In the genomic region with DNA sequence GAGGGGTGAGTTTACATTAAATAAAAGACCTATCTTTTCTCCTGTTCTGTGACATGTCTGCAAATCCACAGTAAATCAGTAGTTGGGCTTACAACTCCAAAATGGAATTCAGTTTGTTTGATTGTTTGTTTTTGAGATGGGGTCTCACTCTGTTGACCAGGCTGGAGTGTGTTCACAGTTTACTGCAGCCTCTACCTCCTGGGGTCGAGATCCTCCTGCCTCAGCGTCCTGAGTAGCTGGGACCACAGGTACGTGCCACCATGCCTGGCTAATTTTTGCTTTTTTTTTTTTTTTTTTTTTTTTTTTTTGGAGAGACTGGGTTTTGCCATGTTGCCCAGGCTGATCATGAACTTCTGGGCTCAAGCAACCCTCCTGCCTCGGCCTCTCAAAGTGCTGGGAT, we compare ENCODE assay signal across 36 cellular contexts.
"Had no signal": no experiment of that assay in that cellular context is flagged by ENCODE, and none has a peak within 500 bp of the region (broad histone marks: within the 10 kb centered on the region; RNA-seq: fewer than 3 reads in every experiment).

No MANE protein-coding gene starts in this region.

- ATAC-seq: activated naive CD4-positive, alpha-beta T cell treated with anti-CD3 and anti-CD28 coated beads, Interleukin-2, amount 50 U/mL, for 72 hours; activated naive CD8-positive, alpha-beta T cell treated with anti-CD3 and anti-CD28 coated beads, Interleukin-2, amount 50 U/mL, for 24 hours; activated T-cell treated with anti-CD3 and anti-CD28 coated beads, Interleukin-2, amount 50 U/mL, for 4 hours; activated T-cell treated with anti-CD3 and anti-CD28 coated beads, Interleukin-2, amount 50 U/mL, for 72 hours; activated T-helper 17 cell treated with anti-CD3 and anti-CD28 coated beads, Interleukin-2, amount 50 U/mL, for 72 hours; body of pancreas had no signal

- H3K4me1 Mint-ChIP-seq: activated naive CD4-positive, alpha-beta T cell treated with anti-CD3 and anti-CD28 coated beads, Interleukin-2, amount 50 U/mL, for 24 hours; activated naive CD8-positive, alpha-beta T cell treated with anti-CD3 and anti-CD28 coated beads, Interleukin-2, amount 50 U/mL, for 24 hours; central memory CD8-positive, alpha-beta T cell had no signal

- H3K9me3 ChIP-seq: adrenal gland, ascending aorta, body of pancreas, breast epithelium had no signal

- H3K4me1 ChIP-seq: adrenal gland, body of pancreas, breast epithelium had no signal

- H3K4me3 Mint-ChIP-seq: activated naive CD4-positive, alpha-beta T cell treated with anti-CD3 and anti-CD28 coated beads for 36 hours; activated naive CD4-positive, alpha-beta T cell treated with anti-CD3 and anti-CD28 coated beads, Interleukin-2, amount 10 ng/mL, durations not matched to agents 7 days and 5 days; activated naive CD4-positive, alpha-beta T cell treated with anti-CD3 and anti-CD28 coated beads, Interleukin-2, amount 50 U/mL, for 24 hours; activated naive CD8-positive, alpha-beta T cell; activated naive CD8-positive, alpha-beta T cell treated with anti-CD3 and anti-CD28 coated beads for 36 hours; activated naive CD8-positive, alpha-beta T cell treated with anti-CD3 and anti-CD28 coated beads, Interleukin-2, amount 10 ng/mL, durations not matched to agents 7 days and 5 days; activated naive CD8-positive, alpha-beta T cell treated with anti-CD3 and anti-CD28 coated beads, Interleukin-2, amount 50 U/mL, for 24 hours; activated T-cell treated with anti-CD3 and anti-CD28 coated beads, Interleukin-2, amount 50 U/mL, for 4 hours; activated T-cell treated with anti-CD3 and anti-CD28 coated beads, Interleukin-2, amount 50 U/mL, for 72 hours; activated T-helper 1 cell treated with anti-CD3 and anti-CD28 coated beads, Interleukin-12 subunit alpha, Interleukin-12 subunit beta, Interleukin-2, Interleukin-4 antibody, amounts not matched to agents 30 ng/mL and 10 ng/mL and 1 ng/mL, durations not matched to agents 14 hours and 24 hours and 36 hours; activated T-helper 17 cell treated with anti-CD3 and anti-CD28 coated beads, Interleukin-2, amount 50 U/mL, for 72 hours; brain; central memory CD8-positive, alpha-beta T cell had no signal

- H3K27ac Mint-ChIP-seq: activated naive CD4-positive, alpha-beta T cell treated with anti-CD3 and anti-CD28 coated beads for 36 hours; activated naive CD4-positive, alpha-beta T cell treated with anti-CD3 and anti-CD28 coated beads, Interleukin-2, amount 10 ng/mL, durations not matched to agents 7 days and 5 days; activated naive CD4-positive, alpha-beta T cell treated with anti-CD3 and anti-CD28 coated beads, Interleukin-2, amount 50 U/mL, for 24 hours; activated naive CD4-positive, alpha-beta T cell treated with anti-CD3 and anti-CD28 coated beads, Interleukin-2, amount 50 U/mL, for 72 hours; activated naive CD8-positive, alpha-beta T cell; activated naive CD8-positive, alpha-beta T cell treated with anti-CD3 and anti-CD28 coated beads for 36 hours; activated naive CD8-positive, alpha-beta T cell treated with anti-CD3 and anti-CD28 coated beads, Interleukin-2, amount 10 ng/mL, durations not matched to agents 7 days and 5 days; activated naive CD8-positive, alpha-beta T cell treated with anti-CD3 and anti-CD28 coated beads, Interleukin-2, amount 50 U/mL, for 24 hours; activated T-cell treated with anti-CD3 and anti-CD28 coated beads, Interleukin-2, amount 50 U/mL, for 72 hours; activated T-helper 1 cell treated with anti-CD3 and anti-CD28 coated beads, Interleukin-12 subunit alpha, Interleukin-12 subunit beta, Interleukin-2, Interleukin-4 antibody, amounts not matched to agents 30 ng/mL and 10 ng/mL and 1 ng/mL, durations not matched to agents 14 hours and 24 hours and 36 hours; activated T-helper 17 cell treated with anti-CD3 and anti-CD28 coated beads, Interleukin-2, amount 50 U/mL, for 72 hours; activated T-helper 2 cell treated with anti-CD3 and anti-CD28 coated beads, Interferon-gamma antibody, Interleukin-2, Interleukin-4, amounts not matched to agents 10 μg/mL and 5 μg/mL and 100 μg/mL, durations not matched to agents 14 hours and 24 hours and 36 hours; brain had no signal

- H3K27ac ChIP-seq: adrenal gland, ascending aorta, body of pancreas, brain microvascular endothelial cell, breast epithelium, cardiac muscle cell had no signal

- H3K9me3 Mint-ChIP-seq: activated naive CD4-positive, alpha-beta T cell treated with anti-CD3 and anti-CD28 coated beads, Interleukin-2, amount 50 U/mL, for 72 hours; activated T-helper 2 cell treated with anti-CD3 and anti-CD28 coated beads, Interferon-gamma antibody, Interleukin-2, Interleukin-4, amounts not matched to agents 10 μg/mL and 5 μg/mL and 100 μg/mL, durations not matched to agents 14 hours and 24 hours and 36 hours; central memory CD8-positive, alpha-beta T cell had no signal

- H3K27me3 Mint-ChIP-seq: activated T-helper 17 cell treated with anti-CD3 and anti-CD28 coated beads, Interleukin-2, amount 50 U/mL, for 72 hours had no signal

- H3K36me3 Mint-ChIP-seq: activated naive CD4-positive, alpha-beta T cell treated with anti-CD3 and anti-CD28 coated beads, Interleukin-2, amount 10 ng/mL, durations not matched to agents 7 days and 5 days; activated naive CD4-positive, alpha-beta T cell treated with anti-CD3 and anti-CD28 coated beads, Interleukin-2, amount 50 U/mL, for 24 hours; activated naive CD8-positive, alpha-beta T cell; activated naive CD8-positive, alpha-beta T cell treated with anti-CD3 and anti-CD28 coated beads, Interleukin-2, amount 10 ng/mL, durations not matched to agents 7 days and 5 days; brain had no signal

- H3K4me3 ChIP-seq: adrenal gland, ascending aorta, body of pancreas, breast epithelium, cardiac muscle cell had no signal

- DNase-seq: activated effector memory CD4-positive, alpha-beta T cell treated with anti-CD3 and anti-CD28 coated beads, Interleukin-2, amount 50 U/mL, for 16 hours; activated effector memory CD4-positive, alpha-beta T cell treated with Interleukin-2 at 50 U/mL for 16 hours; activated gamma-delta T cell; activated gamma-delta T cell treated with Interleukin-2 at 50 U/mL for 16 hours; activated naive CD4-positive, alpha-beta T cell; activated naive CD4-positive, alpha-beta T cell treated with anti-CD3 and anti-CD28 coated beads for 36 hours; activated naive CD4-positive, alpha-beta T cell treated with anti-CD3 and anti-CD28 coated beads, Interleukin-2, amount 10 ng/mL, durations not matched to agents 7 days and 5 days; activated naive CD4-positive, alpha-beta T cell treated with anti-CD3 and anti-CD28 coated beads, Interleukin-2, amount 50 U/mL, for 16 hours; activated naive CD4-positive, alpha-beta T cell treated with Interleukin-2 at 50 U/mL for 16 hours; activated naive CD8-positive, alpha-beta T cell treated with anti-CD3 and anti-CD28 coated beads for 36 hours; activated naive CD8-positive, alpha-beta T cell treated with anti-CD3 and anti-CD28 coated beads, Interleukin-2, amount 10 ng/mL, durations not matched to agents 7 days and 5 days; activated naive CD8-positive, alpha-beta T cell treated with anti-CD3 and anti-CD28 coated beads, Interleukin-2, amount 50 U/mL, for 24 hours; activated T-cell treated with anti-CD3 and anti-CD28 coated beads, Interleukin-2, amount 50 U/mL, for 4 hours; activated T-cell treated with anti-CD3 and anti-CD28 coated beads, Interleukin-2, amount 50 U/mL, for 48 hours; activated T-cell treated with anti-CD3 and anti-CD28 coated beads, Interleukin-2, amount 50 U/mL, for 72 hours; adrenal gland; amniotic stem cell; amygdala; anterior cingulate cortex; aorta; body of pancreas; brain microvascular endothelial cell; caudate nucleus; central memory CD4-positive, alpha-beta T cell; cerebellar nuclear complex had no signal

- H3K36me3 ChIP-seq: adrenal gland, ascending aorta, brain microvascular endothelial cell, breast epithelium, cardiac muscle cell had no signal
